Comparison of ENCODE assay signal across 10 cellular contexts in genomic region chr12:15978431-15978950, GRCh38.
DNase-seq lines count a peak whose midpoint lies in the region; FAIRE-seq and TF ChIP-seq lines count a peak whose summit lies in the region.
"Had no signal": no experiment of that assay in that cellular context is flagged by ENCODE, and none has a peak within 500 bp of the region (broad histone marks: within the 10 kb centered on the region; RNA-seq: fewer than 3 reads in every experiment).

No MANE protein-coding gene starts in this region.

- H3K9ac ChIP-seq in keratinocyte (ENCODE audit: control insufficient read depth, extremely low read depth, insufficient read depth, low read length), result no peak overlapping the region
- H3K9ac ChIP-seq in subcutaneous abdominal adipose tissue (ENCODE audit: low read length in 5 of 5), result no peak overlapping the region

- H4K20me1 ChIP-seq in keratinocyte (ENCODE audit: control insufficient read depth, extremely low read depth, insufficient read depth, low read length), result no peaks in the 10 kb centered on the region

- dilution Hi-C loops in keratinocyte (cut with MboI; ENCODE audit: extremely low pct_ligation_motif_present, low sequenced_read_pairs), result no loop called here

- DNase-seq in HTR-8/SVneo (ENCODE audit: insufficient read length, low spot score), result peak; percentile 38
- peak; percentile 74 to 77 for DNase-seq in cardiac fibroblast (ENCODE audit: low read depth in 2 of 2)
- DNase-seq in keratinocyte (ENCODE audit: low read depth, low spot score), result peak; percentile 32
- no peak for DNase-seq in NK-92 treated with Interleukin-12 subunit alpha and Interleukin-12 subunit beta, amount 100 ng/mL, for 24 hours (lab: John Stamatoyannopoulos, UW)
- DNase-seq in KG1 (lab: John Stamatoyannopoulos, UW), result no peak
- no peak for DNase-seq in NCI-H1105 (lab: John Stamatoyannopoulos, UW)
- DNase-seq in DMS79 treated with DMSO at 0.1 percent for 48 hours (lab: John Stamatoyannopoulos, UW), result no peak
- DNase-seq: NCI-H1436 had no signal

- FAIRE-seq in HTR-8/SVneo (lab: Jason Lieb, UNC) (no peak), keratinocyte (lab: Jason Lieb, UNC) (no peak)

- H3K9me1 ChIP-seq in keratinocyte (ENCODE audit: control insufficient read depth, extremely low read depth, insufficient read depth, low read length), result no peaks in the 10 kb centered on the region

- H3K4me1 ChIP-seq in keratinocyte (ENCODE audit: control insufficient read depth, extremely low read depth, insufficient read depth, low read length) (peaks cover 18% of the 10 kb centered on the region), subcutaneous abdominal adipose tissue (ENCODE audit: control insufficient read depth in 5 of 5, insufficient read depth in 5 of 5, low read length in 5 of 5) (peaks cover 0 to 15% (median 8%) of the 10 kb centered on the region in 5 donors)

- H2AFZ ChIP-seq in keratinocyte (ENCODE audit: control insufficient read depth, low read length), result no peak overlapping the region

- H3K36me3 ChIP-seq in keratinocyte (ENCODE audit: control insufficient read depth in 2 of 2, extremely low read depth in 1 of 2, insufficient read depth in 2 of 2, low read length in 2 of 2) (peaks cover 0 to 8% of the 10 kb centered on the region in 2 experiments), subcutaneous abdominal adipose tissue (ENCODE audit: control insufficient read depth in 5 of 5, insufficient read depth in 5 of 5, low read length in 5 of 5) (peaks cover 0 to 18% (median 8%) of the 10 kb centered on the region in 5 donors)

- no peak overlapping the region for H3K4me3 ChIP-seq in cardiac fibroblast (replicated peaks in 1 of 2; ENCODE audit: low read depth in 2 of 2, low read length in 2 of 2)
- H3K4me3 ChIP-seq in keratinocyte (ENCODE audit: control insufficient read depth in 2 of 3, extremely low read depth in 1 of 3, insufficient read depth in 2 of 3, low read depth in 1 of 3, low read length in 3 of 3), result no peak overlapping the region
- no peak overlapping the region for H3K4me3 ChIP-seq in subcutaneous abdominal adipose tissue (ENCODE audit: low read depth in 1 of 5, low read length in 5 of 5)
- H3K4me3 ChIP-seq: skin epidermis had no signal

- H3K9me3 ChIP-seq in keratinocyte (ENCODE audit: control insufficient read depth, low read depth, low read length) (no peaks in the 10 kb centered on the region), subcutaneous abdominal adipose tissue (ENCODE audit: control insufficient read depth in 5 of 5, low read length in 5 of 5) (no peaks in the 10 kb centered on the region)

- TF ChIP-seq CTCF in cardiac fibroblast (IDR thresholded peaks at IDR 0.05; ENCODE audit: low read depth, low read length) (no peak), keratinocyte (optimal IDR thresholded peaks at IDR 0.05 in 1 of 3, IDR thresholded peaks at IDR 0.05 in 1 of 3, conservative IDR thresholded peaks at IDR 0.05 in 1 of 3; ENCODE audit: extremely low read depth in 1 of 3, insufficient read depth in 2 of 3, low read length in 3 of 3) (no peak)

- H3K27ac ChIP-seq in keratinocyte (ENCODE audit: control insufficient read depth, insufficient read depth, low read length) (no peak overlapping the region), subcutaneous abdominal adipose tissue (ENCODE audit: low read depth, low read length) (peak overlapping the region; percentile 86)

- no peaks in the 10 kb centered on the region for H3K79me2 ChIP-seq in keratinocyte (ENCODE audit: control insufficient read depth, insufficient read depth, low read length)

- H3K4me2 ChIP-seq in keratinocyte (ENCODE audit: control insufficient read depth, extremely low read depth, insufficient read depth, low read depth, low read length), result peak overlapping the region; percentile 29

- H3K27me3 ChIP-seq in keratinocyte (ENCODE audit: control insufficient read depth, extremely low read depth, insufficient read depth, low read length) (no peaks in the 10 kb centered on the region), subcutaneous abdominal adipose tissue (ENCODE audit: control insufficient read depth in 5 of 5, insufficient read depth in 4 of 5, low read length in 5 of 5) (no peaks in the 10 kb centered on the region)

Comparison
In these comparisons a context has a peak if more than half of its experiments do, and no peak if none do; other contexts are left out.
1. DNase-seq: peak in HTR-8/SVneo (single experiment), cardiac fibroblast (2 of 2) and keratinocyte (single experiment); none in NK-92 treated with Interleukin-12 subunit alpha and Interleukin-12 subunit beta, amount 100 ng/mL, for 24 hours (single experiment), KG1 (single experiment), NCI-H1105 (single experiment) and DMS79 treated with DMSO at 0.1 percent for 48 hours (single experiment).